In the genomic region with DNA sequence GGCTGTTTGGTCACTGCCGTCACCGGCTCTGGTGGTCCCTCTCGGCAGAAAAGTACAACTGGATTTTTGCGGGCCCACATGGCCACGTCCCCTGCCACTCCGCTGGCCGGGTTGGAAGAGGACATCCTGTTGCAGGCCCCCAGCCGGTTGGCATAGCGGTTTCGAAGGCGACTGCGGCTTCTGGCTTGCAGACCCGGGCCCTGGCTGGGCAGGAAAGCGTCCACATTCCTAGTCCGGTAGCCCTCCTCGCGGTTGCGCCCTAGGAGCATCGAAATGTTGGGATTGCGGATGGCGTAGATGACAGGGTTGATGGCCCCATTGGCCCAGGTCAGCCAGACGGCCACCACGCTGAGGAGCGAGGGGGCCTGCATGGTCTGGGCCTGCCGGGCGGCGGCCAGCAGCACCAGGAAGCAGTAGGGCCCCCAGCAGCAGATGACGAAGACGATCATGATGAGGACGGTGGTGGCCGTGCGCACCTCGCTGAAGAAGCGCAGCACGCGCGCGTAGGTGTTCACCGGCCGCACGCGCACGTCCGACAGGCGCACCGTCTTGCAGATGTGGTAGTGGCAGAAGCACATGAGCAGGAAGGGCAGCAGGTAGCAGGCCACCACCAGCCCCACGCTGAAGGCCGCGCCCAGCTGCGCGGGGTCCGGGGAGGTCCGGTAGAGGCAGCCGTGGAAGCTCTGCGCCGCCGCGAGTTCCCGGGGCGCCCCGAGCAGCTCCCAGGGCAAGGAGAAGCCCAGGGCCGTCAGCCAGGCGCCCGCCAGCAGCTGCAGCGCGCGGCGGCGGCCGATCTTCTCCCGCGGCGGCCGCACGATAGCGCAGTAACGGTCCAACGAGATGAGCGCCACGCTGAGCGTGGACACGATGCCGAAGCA, we compare ENCODE assay signal across 7 cellular contexts. TPM values are rescaled to one million over a fixed set of nuclear protein-coding genes. Genes with fewer than 3 reads are reported as not detected.
DNase-seq lines count a peak whose midpoint lies in the region; ATAC-seq and TF ChIP-seq lines count a peak whose summit lies in the region.

No MANE protein-coding gene starts in this region.

- no peak for TF ChIP-seq EP300 in esophagus muscularis mucosa (IDR thresholded peaks at IDR 0.05)

- ATAC-seq in GM18870 (IDR thresholded peaks at IDR 0.05; ENCODE audit: unreplicated experiment): peak; percentile 31
- peak; percentile 37 for ATAC-seq in HG03064 (IDR thresholded peaks at IDR 0.05; ENCODE audit: low read depth, unreplicated experiment)
- peak in 1 of 3 donors; percentile 18 for ATAC-seq in natural killer cell
- ATAC-seq in upper lobe of right lung: no peak

- TF ChIP-seq POLR2A in esophagus muscularis mucosa (IDR thresholded peaks at IDR 0.05; ENCODE audit: low read depth): no peak

- 61% methylated on average over 33 of the region's 83 CpGs for WGBS in esophagus muscularis mucosa

- DNase-seq in activated CD4-positive, alpha-beta T cell treated with anti-CD3 and anti-CD28 coated beads, Interleukin-2, amount 50 U/mL, for 24 hours (ENCODE audit: low read depth in 1 of 2, low spot score in 1 of 2): peak; percentile 6
- DNase-seq in esophagus muscularis mucosa (ENCODE audit: extremely low spot score): no peak
- peak; percentile 24 for DNase-seq in natural killer cell
- DNase-seq in upper lobe of right lung: peak; percentile 68
- DNase-seq in 8988T: no peak

- intact Hi-C loops in esophagus muscularis mucosa (cut with DNase I) (no loop called here), natural killer cell (cut with micrococcal nuclease) (no loop called here), upper lobe of right lung (cut with DNase I) (no loop called here)

- H3K27ac Mint-ChIP-seq in natural killer cell: peak overlapping the region in 1 of 2 donors; percentile 79

- H3K36me3 Mint-ChIP-seq in natural killer cell: no peaks in the 10 kb centered on the region

- H3K4me1 ChIP-seq in esophagus muscularis mucosa: peaks cover 9 to 27% (median 17%) of the 10 kb centered on the region in 4 donors
- peaks cover 7% of the 10 kb centered on the region for H3K4me1 ChIP-seq in upper lobe of right lung

- H3K27me3 Mint-ChIP-seq in natural killer cell (ENCODE audit: low read depth in 2 of 2): peaks cover 6 to 9% of the 10 kb centered on the region in 2 donors

- H3K9me3 ChIP-seq in esophagus muscularis mucosa (no peaks in the 10 kb centered on the region), upper lobe of right lung (no peaks in the 10 kb centered on the region)

- no peaks in the 10 kb centered on the region for H3K9me3 Mint-ChIP-seq in natural killer cell

- H3K27me3 ChIP-seq in esophagus muscularis mucosa (no peaks in the 10 kb centered on the region), upper lobe of right lung (no peaks in the 10 kb centered on the region)

- H3K4me3 ChIP-seq in esophagus muscularis mucosa (peak overlapping the region; percentile 75 to 82 (median 80)), upper lobe of right lung (peak overlapping the region; percentile 65)

- no peaks in the 10 kb centered on the region for H3K36me3 ChIP-seq in esophagus muscularis mucosa
- no peaks in the 10 kb centered on the region for H3K36me3 ChIP-seq in upper lobe of right lung

- H3K4me1 Mint-ChIP-seq in natural killer cell: peaks cover 7 to 19% of the 10 kb centered on the region in 2 donors

- peak overlapping the region; percentile 90 for H3K4me3 Mint-ChIP-seq in natural killer cell

- H3K27ac ChIP-seq in esophagus muscularis mucosa (replicated peaks in 1 of 4) (peak overlapping the region; percentile 84 to 90 (median 86)), upper lobe of right lung (peak overlapping the region; percentile 37)

- TF ChIP-seq CTCF in esophagus muscularis mucosa (IDR thresholded peaks at IDR 0.05) (no peak), natural killer cell (IDR thresholded peaks at IDR 0.05) (no peak), upper lobe of right lung (IDR thresholded peaks at IDR 0.05) (no peak)

RNA-seq across cellular contexts. Expression of gene GPR135, which starts 1.2 kb away (rescaled TPM):
- 1 to 10 TPM; 4.3 to 9.1 (median 6.4) TPM for total RNA-seq in esophagus muscularis mucosa
- total RNA-seq in natural killer cell: 1 to 10 TPM; 1.3 to 1.8 (median 1.8) TPM
- 2.1 TPM for total RNA-seq in upper lobe of right lung

RNA-seq across cellular contexts. Expression of gene L3HYPDH, which starts 20.2 kb away (rescaled TPM):
- total RNA-seq in esophagus muscularis mucosa: 10 to 100 TPM; 20.2 to 32.2 (median 26.0) TPM
- 10 to 100 TPM; 13.3 to 18.8 (median 16.5) TPM for total RNA-seq in natural killer cell
- total RNA-seq in upper lobe of right lung: 19.5 TPM

RNA-seq across cellular contexts. Expression of gene JKAMP, which starts 20.3 kb away (rescaled TPM):
- 10 to 100 TPM; 23.3 to 27.8 (median 26.3) TPM for total RNA-seq in esophagus muscularis mucosa
- total RNA-seq in natural killer cell: 10 to 100 TPM; 18.8 to 25.0 (median 20.5) TPM
- total RNA-seq in upper lobe of right lung: 34.4 TPM

Comparison
In these comparisons a context has a peak if more than half of its experiments do, and no peak if none do; other contexts are left out.
1. DNase-seq: peak in activated CD4-positive, alpha-beta T cell treated with anti-CD3 and anti-CD28 coated beads, Interleukin-2, amount 50 U/mL, for 24 hours (2 of 2), natural killer cell (single experiment) and upper lobe of right lung (single experiment); none in esophagus muscularis mucosa (single experiment) and 8988T (single experiment).